In the genomic region with DNA sequence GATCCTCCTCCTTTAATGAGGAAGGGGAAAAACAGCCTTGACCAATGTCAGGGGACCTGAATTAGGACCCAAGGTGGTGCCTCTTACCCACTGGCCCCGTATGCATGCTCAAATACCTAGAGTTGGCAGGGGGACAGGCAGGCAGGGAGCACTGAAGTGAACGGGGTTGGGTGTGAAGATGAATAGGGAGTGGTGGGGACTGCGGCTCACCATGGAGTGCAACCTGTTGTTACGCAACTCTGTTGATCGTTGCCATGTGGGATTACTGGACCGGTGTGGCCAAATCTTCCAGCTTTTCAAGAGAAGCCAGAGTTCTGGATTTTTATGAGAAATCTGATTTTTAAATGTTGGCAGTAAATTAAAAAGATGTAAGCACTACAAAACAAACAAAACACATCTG, we compare ENCODE assay signal across 23 cellular contexts. TPM values are rescaled to one million over a fixed set of nuclear protein-coding genes. Genes with fewer than 3 reads are reported as not detected.
A peak's percentile ranks its signal among the peaks of the same experiment; 100 is the strongest.
DNase-seq lines count a peak whose midpoint lies in the region; ATAC-seq, FAIRE-seq and TF ChIP-seq lines count a peak whose summit lies in the region.
"Had no signal": no experiment of that assay in that cellular context is flagged by ENCODE, and none has a peak within 500 bp of the region (broad histone marks: within the 10 kb centered on the region; RNA-seq: fewer than 3 reads in every experiment).

No MANE protein-coding gene starts in this region.

- H3K27me3 ChIP-seq in left ventricle myocardium inferior (ENCODE audit: low read depth): peaks cover 11% of the 10 kb centered on the region
- peaks cover 2 to 28% of the 10 kb centered on the region in 2 experiments; a peak in 2 of 5 replicates for H3K27me3 ChIP-seq in HepG2 (ENCODE audit: control insufficient read depth in 1 of 2, insufficient read depth in 2 of 2, low read length in 2 of 2)
- H3K27me3 ChIP-seq in right lobe of liver: no peaks in the 10 kb centered on the region
- H3K27me3 ChIP-seq in endodermal cell (ENCODE audit: control insufficient read depth, insufficient read depth, low read length, poor library complexity, severe bottlenecking): no peaks in the 10 kb centered on the region
- H3K27me3 ChIP-seq: BLaER1 had no signal

- no peak for FAIRE-seq in HepG2 (lab: Jason Lieb, UNC)
- FAIRE-seq: A204.1, G401.6, GM12892 had no signal

- H3K9ac ChIP-seq in HepG2 (ENCODE audit: insufficient read depth, low read depth, low read length): no peak overlapping the region
- H3K9ac ChIP-seq in endodermal cell (ENCODE audit: extremely low read depth, low read length, poor library complexity, severe bottlenecking): no peak overlapping the region
- H3K9ac ChIP-seq: BLaER1 had no signal

- ATAC-seq in Right ventricle myocardium superior (ENCODE audit: poor library complexity): peak; percentile 40
- ATAC-seq in HepG2: no peak
- no peak for ATAC-seq in right lobe of liver
- no peak for ATAC-seq in T-helper 17 cell
- ATAC-seq: CD8-positive, alpha-beta T cell had no signal

- no peak for TF ChIP-seq EP300 in HepG2 (IDR thresholded peaks at IDR 0.05; ENCODE audit: low read depth in 2 of 2, low read length in 2 of 2)
- no peak for TF ChIP-seq EP300 in HepG2 (CRISPR knock-in tag; IDR thresholded peaks at IDR 0.05; ENCODE audit: borderline replicate concordance)

- no peak overlapping the region for H2AFZ ChIP-seq in HepG2 (ENCODE audit: low read length)

- H3K4me1 ChIP-seq in left ventricle myocardium inferior (peaks cover 10% of the 10 kb centered on the region), HepG2 (ENCODE audit: insufficient read depth, low read length) (no peaks in the 10 kb centered on the region), right lobe of liver (no peaks in the 10 kb centered on the region), endodermal cell (ENCODE audit: control insufficient read depth, insufficient read depth, low read length) (no peaks in the 10 kb centered on the region)
- H3K4me1 ChIP-seq: Caco-2 had no signal

- WGBS in HepG2 (ENCODE audit: low lambda C conversion rate): 44% methylated on average over 6 of the region's 6 CpGs
- WGBS in right lobe of liver (ENCODE audit: insufficient coverage, low coverage, low lambda C conversion rate, missing lambda C conversion rate): 75% methylated on average over 6 of the region's 6 CpGs
- 92 to 94% methylated on average over 4 to 6 of the region's 6 CpGs for WGBS in endodermal cell (ENCODE audit: insufficient coverage in 1 of 2, insufficient read length in 1 of 2), 2 experiments

- no peak overlapping the region for H3K4me3 Mint-ChIP-seq in endodermal cell
- H3K4me3 Mint-ChIP-seq in progenitor cell of endocrine pancreas (ENCODE audit: low read depth): no peak overlapping the region
- H3K4me3 Mint-ChIP-seq in T-helper 17 cell: no peak overlapping the region
- no peak overlapping the region for H3K4me3 Mint-ChIP-seq in activated CD4-positive, alpha-beta memory T cell treated with anti-CD3 and anti-CD28 coated beads, Interleukin-2, amount 10 ng/mL, durations not matched to agents 7 days and 5 days
- H3K4me3 Mint-ChIP-seq: B cell; CD4-positive, CD25-positive, alpha-beta regulatory T cell; CD8-positive, alpha-beta T cell had no signal

- in situ Hi-C loops in HepG2 (cut with HindIII; ENCODE audit: extremely low pct_ligation_motif_present, low pct_unique_long_range_greater_than_20kb): no loop called here

- H3K4me3 ChIP-seq in left ventricle myocardium inferior (no peak overlapping the region), HepG2 (replicated peaks in 1 of 3; ENCODE audit: insufficient read depth in 1 of 3, low read depth in 2 of 3, low read length in 3 of 3) (no peak overlapping the region), right lobe of liver (no peak overlapping the region), endodermal cell (ENCODE audit: low read length) (no peak overlapping the region)
- H3K4me3 ChIP-seq: BLaER1 had no signal

- CTCF ChIA-PET in HepG2 (lab: Yijun Ruan, JAX; ENCODE audit: low intra/inter-chr PET ratio, low total read pairs): no interaction called here
- CTCF ChIA-PET in activated CD4-positive, alpha-beta memory T cell treated with anti-CD3 and anti-CD28 coated beads, Interleukin-2, amount 10 ng/mL, durations not matched to agents 7 days and 5 days (lab: Charles Lee): no interaction called here

- no peak for TF ChIP-seq CTCF in left ventricle myocardium inferior (IDR thresholded peaks at IDR 0.05; ENCODE audit: borderline replicate concordance)
- no peak for TF ChIP-seq CTCF in HepG2 (CRISPR knock-in tag; IDR thresholded peaks at IDR 0.05)
- no peak for TF ChIP-seq CTCF in right lobe of liver (IDR thresholded peaks at IDR 0.05)
- no peak for TF ChIP-seq CTCF in endodermal cell (conservative IDR thresholded peaks at IDR 0.05)
- TF ChIP-seq CTCF in progenitor cell of endocrine pancreas (IDR thresholded peaks at IDR 0.05; ENCODE audit: unreplicated experiment): no peak

- TF ChIP-seq RAD21 in HepG2 (CRISPR knock-in tag; IDR thresholded peaks at IDR 0.05): no peak

- H3K27ac ChIP-seq in left ventricle myocardium inferior (replicated peaks): no peak overlapping the region
- H3K27ac ChIP-seq in HepG2 (ENCODE audit: extremely low read length, insufficient read depth, low read length): no peak overlapping the region
- no peak overlapping the region for H3K27ac ChIP-seq in right lobe of liver
- H3K27ac ChIP-seq in endodermal cell (ENCODE audit: low read depth, low read length): no peak overlapping the region
- H3K27ac ChIP-seq: 22Rv1, BLaER1, C4-2B had no signal

- H3K36me3 Mint-ChIP-seq in endodermal cell (ENCODE audit: low read depth): no peaks in the 10 kb centered on the region
- H3K36me3 Mint-ChIP-seq in progenitor cell of endocrine pancreas (ENCODE audit: insufficient read depth): no peaks in the 10 kb centered on the region
- H3K36me3 Mint-ChIP-seq in T-helper 17 cell (ENCODE audit: low read depth): peaks cover 2% of the 10 kb centered on the region
- H3K36me3 Mint-ChIP-seq in activated CD4-positive, alpha-beta memory T cell treated with anti-CD3 and anti-CD28 coated beads, Interleukin-2, amount 10 ng/mL, durations not matched to agents 7 days and 5 days (ENCODE audit: low read depth): no peaks in the 10 kb centered on the region
- H3K36me3 Mint-ChIP-seq: CD4-positive, CD25-positive, alpha-beta regulatory T cell; CD8-positive, alpha-beta T cell had no signal

- H3K4me2 ChIP-seq in HepG2 (ENCODE audit: low read depth, low read length): no peak overlapping the region
- H3K4me2 ChIP-seq: BLaER1 had no signal

- no peaks in the 10 kb centered on the region for H3K79me2 ChIP-seq in HepG2 (ENCODE audit: insufficient read depth, low read length)

- no peak for DNase-seq in Right ventricle myocardium superior
- no peak for DNase-seq in left ventricle myocardium inferior
- DNase-seq in HepG2 (ENCODE audit: low spot score): no peak
- DNase-seq in right lobe of liver: no peak
- peak; percentile 17 for DNase-seq in endodermal cell
- DNase-seq in progenitor cell of endocrine pancreas (ENCODE audit: low spot score, unreplicated experiment): no peak
- no peak for DNase-seq in T-helper 17 cell
- no peak for DNase-seq in activated CD4-positive, alpha-beta memory T cell treated with anti-CD3 and anti-CD28 coated beads, Interleukin-2, amount 10 ng/mL, durations not matched to agents 7 days and 5 days
- DNase-seq: Caco-2; CD4-positive, CD25-positive, alpha-beta regulatory T cell; CD8-positive, alpha-beta T cell; DMS153; DND-41; GOT3; H7; HCEC 1CT had no signal

- POLR2A ChIA-PET in HepG2 (lab: Yijun Ruan, JAX): no interaction called here
- POLR2A ChIA-PET in activated CD4-positive, alpha-beta memory T cell treated with anti-CD3 and anti-CD28 coated beads, Interleukin-2, amount 10 ng/mL, durations not matched to agents 7 days and 5 days (lab: Charles Lee): no interaction called here

- H3K9me3 ChIP-seq in left ventricle myocardium inferior (replicated peaks) (peaks cover 8% of the 10 kb centered on the region), HepG2 (ENCODE audit: low read length) (no peaks in the 10 kb centered on the region), right lobe of liver (peaks cover 0 to 3% (median 0%) of the 10 kb centered on the region in 4 donors), endodermal cell (ENCODE audit: control insufficient read depth, low read length) (no peaks in the 10 kb centered on the region), T-helper 17 cell (ENCODE audit: control insufficient read depth, low read length, poor library complexity, severe bottlenecking) (no peaks in the 10 kb centered on the region)
- H3K9me3 ChIP-seq: Caco-2 had no signal

- no peak for TF ChIP-seq POLR2A in HepG2 (IDR thresholded peaks at IDR 0.05; ENCODE audit: insufficient read depth in 1 of 2, low read depth in 2 of 2, low read length in 2 of 2)
- TF ChIP-seq POLR2A in right lobe of liver (IDR thresholded peaks at IDR 0.05): no peak

- H3K36me3 ChIP-seq in left ventricle myocardium inferior: no peaks in the 10 kb centered on the region
- H3K36me3 ChIP-seq in HepG2 (replicated peaks in 1 of 2; ENCODE audit: control insufficient read depth in 1 of 2, insufficient read depth in 2 of 2, low read length in 2 of 2): no peaks in the 10 kb centered on the region
- H3K36me3 ChIP-seq in right lobe of liver: no peaks in the 10 kb centered on the region
- H3K36me3 ChIP-seq in endodermal cell (ENCODE audit: control insufficient read depth, insufficient read depth, low read length): no peaks in the 10 kb centered on the region
- H3K36me3 ChIP-seq: BLaER1 had no signal

- no peaks in the 10 kb centered on the region for H3K4me1 Mint-ChIP-seq in endodermal cell
- H3K4me1 Mint-ChIP-seq in progenitor cell of endocrine pancreas (ENCODE audit: low read depth): no peaks in the 10 kb centered on the region
- no peaks in the 10 kb centered on the region for H3K4me1 Mint-ChIP-seq in T-helper 17 cell
- H3K4me1 Mint-ChIP-seq in activated CD4-positive, alpha-beta memory T cell treated with anti-CD3 and anti-CD28 coated beads, Interleukin-2, amount 10 ng/mL, durations not matched to agents 7 days and 5 days: no peaks in the 10 kb centered on the region
- H3K4me1 Mint-ChIP-seq: B cell had no signal

- BruUV-seq in HepG2 (replicated peaks; lab: Mats Ljungman, UMichigan): no TSS peak

- H3K9me3 Mint-ChIP-seq in endodermal cell (peaks cover 3% of the 10 kb centered on the region), progenitor cell of endocrine pancreas (ENCODE audit: low read depth) (peaks cover 4% of the 10 kb centered on the region)
- H3K9me3 Mint-ChIP-seq in activated CD4-positive, alpha-beta memory T cell treated with anti-CD3 and anti-CD28 coated beads, Interleukin-2, amount 10 ng/mL, durations not matched to agents 7 days and 5 days: peaks cover 7% of the 10 kb centered on the region

- intact Hi-C loops in Right ventricle myocardium superior (cut with DNase I): no loop called here
- intact Hi-C loops in left ventricle myocardium inferior (cut with micrococcal nuclease): no loop called here
- intact Hi-C loops in HepG2 (cut with micrococcal nuclease; ENCODE audit: unreplicated experiment): no loop called here
- intact Hi-C loops in right lobe of liver (cut with DNase I): no loop called here

- H3K27me3 Mint-ChIP-seq in endodermal cell (ENCODE audit: insufficient read depth) (no peaks in the 10 kb centered on the region), progenitor cell of endocrine pancreas (peaks cover 23% of the 10 kb centered on the region), T-helper 17 cell (peaks cover 57% of the 10 kb centered on the region)
- H3K27me3 Mint-ChIP-seq in activated CD4-positive, alpha-beta memory T cell treated with anti-CD3 and anti-CD28 coated beads, Interleukin-2, amount 10 ng/mL, durations not matched to agents 7 days and 5 days: peaks cover 36% of the 10 kb centered on the region

- no peaks in the 10 kb centered on the region for H4K20me1 ChIP-seq in HepG2 (ENCODE audit: insufficient read depth, low read length)
- H4K20me1 ChIP-seq: BLaER1 had no signal

- no peak overlapping the region for H3K27ac Mint-ChIP-seq in endodermal cell
- H3K27ac Mint-ChIP-seq in progenitor cell of endocrine pancreas: peak overlapping the region; percentile 66
- no peak overlapping the region for H3K27ac Mint-ChIP-seq in T-helper 17 cell
- H3K27ac Mint-ChIP-seq in activated CD4-positive, alpha-beta memory T cell treated with anti-CD3 and anti-CD28 coated beads, Interleukin-2, amount 10 ng/mL, durations not matched to agents 7 days and 5 days: no peak overlapping the region
- H3K27ac Mint-ChIP-seq: B cell; CD4-positive, CD25-positive, alpha-beta regulatory T cell; CD8-positive, alpha-beta T cell had no signal

RNA-seq across cellular contexts. Expression of a gene that starts 48.1 kb away (rescaled TPM):
- total RNA-seq in Right ventricle myocardium superior (8.7 TPM), left ventricle myocardium inferior (7.0 TPM), HepG2 (2016; rRNA removed; fragmentation: Illumina TruSeq; extraction: Trizol) (0.09 TPM in 1 of 2 replicates, not detected in the other), right lobe of liver (under 1 TPM in 2 of 6 experiments, not detected in 4; 0.11 to 0.14 TPM), endodermal cell (under 1 TPM; 0.11 to 0.18 TPM), progenitor cell of endocrine pancreas (0.58 and 0.60 TPM in 2 replicates), T-helper 17 cell (not detected)
- total RNA-seq in HepG2 (2016; cell fraction: cytosol; rRNA removed; fragmentation: Illumina TruSeq; extraction: Trizol; ENCODE audit: low read depth): not detected in 2 replicates
- total RNA-seq in HepG2 (2016; cell fraction: insoluble cytoplasmic fraction; rRNA removed; fragmentation: Illumina TruSeq; extraction: Trizol): 0.02 TPM in 1 of 2 replicates, not detected in the other
- 0.03 TPM in 1 of 2 replicates, not detected in the other for total RNA-seq in HepG2 (2016; cell fraction: membrane; rRNA removed; fragmentation: Illumina TruSeq; extraction: Trizol)
- total RNA-seq in HepG2 (2016; cell fraction: nucleus; rRNA removed; fragmentation: Illumina TruSeq; extraction: Trizol): not detected in 2 replicates
- 0.01 TPM in 1 of 2 replicates, not detected in the other for polyA plus RNA-seq in HepG2 (2011; rRNA removed)
- 0.03 TPM in 1 of 2 replicates, not detected in the other for polyA plus RNA-seq in HepG2 (2011; cell fraction: cytosol; rRNA removed)
- 0.06 and 0.07 TPM in 2 replicates for polyA plus RNA-seq in HepG2 (2011; cell fraction: nucleus; rRNA removed)
- not detected in 2 replicates for polyA plus RNA-seq in HepG2 (2012)
- not detected in 2 replicates for polyA plus RNA-seq in HepG2 (2016; cell fraction: cytosol; fragmentation: Illumina TruSeq; extraction: Trizol; ENCODE audit: low read depth)
- 0.09 TPM in 1 of 2 replicates, not detected in the other for polyA plus RNA-seq in HepG2 (2016; cell fraction: insoluble cytoplasmic fraction; fragmentation: Illumina TruSeq; extraction: Trizol; ENCODE audit: low read depth)
- polyA plus RNA-seq in HepG2 (2016; cell fraction: membrane; fragmentation: Illumina TruSeq; extraction: Trizol; ENCODE audit: low read depth): not detected in 2 replicates
- 0.18 TPM in 1 of 2 replicates, not detected in the other for polyA plus RNA-seq in HepG2 (2016; cell fraction: nucleus; fragmentation: Illumina TruSeq; extraction: Trizol; ENCODE audit: insufficient read depth, low read depth)
- polyA minus RNA-seq in HepG2 (2011; rRNA and poly(A)+ RNA removed; ENCODE audit: low replicate concordance): 0.10 and 0.14 TPM in 2 replicates
- polyA minus RNA-seq in HepG2 (2011; cell fraction: cytosol; rRNA and poly(A)+ RNA removed): not detected in 2 replicates
- polyA minus RNA-seq in HepG2 (2011; cell fraction: nucleus; rRNA and poly(A)+ RNA removed): 0.64 and 0.87 TPM in 2 replicates
- polyA plus RNA-seq in endodermal cell (2013, experiment 1 of 2): 0.43 TPM
- polyA plus RNA-seq in endodermal cell (2013, experiment 2 of 2): 0.33 TPM
- not detected for total RNA-seq in activated CD4-positive, alpha-beta memory T cell treated with anti-CD3 and anti-CD28 coated beads, Interleukin-2, amount 10 ng/mL, durations not matched to agents 7 days and 5 days
- total RNA-seq: CD4-positive, CD25-positive, alpha-beta regulatory T cell; CD8-positive, alpha-beta T cell had no signal
- polyA plus RNA-seq: CD4-positive, CD25-positive, alpha-beta regulatory T cell had no signal
